ENCODE assay signal across 1 cellular context in the genomic region with DNA sequence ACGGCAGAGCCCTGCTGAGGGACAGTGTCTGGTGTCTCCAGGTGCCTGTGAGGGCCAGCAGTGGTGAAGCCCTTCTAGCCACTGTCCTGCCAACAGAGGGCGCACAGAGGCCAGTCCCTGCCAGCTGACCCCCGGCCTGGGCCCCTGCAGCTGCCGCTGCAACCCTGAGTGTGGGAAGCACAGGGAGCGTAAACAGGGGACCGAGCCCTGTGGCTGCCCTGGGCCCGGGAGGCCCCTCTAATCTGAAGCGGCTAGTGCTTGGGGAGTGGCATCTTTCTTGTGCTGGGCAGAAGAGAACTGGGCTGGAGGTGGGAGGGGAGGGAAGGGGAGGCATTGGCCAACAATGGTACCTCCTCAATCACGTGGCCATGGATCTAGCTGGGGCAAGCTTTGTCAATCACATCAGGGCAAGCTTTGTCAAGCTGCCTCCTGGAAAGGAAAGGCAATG.
TF ChIP-seq lines count a peak whose summit lies in the region.

No MANE protein-coding gene starts in this region.

TF ChIP-seq in HepG2, 621 proteins besides CTCF, POLR2A, EP300 and RAD21 (continued from another document and continues in another):
- TF ChIP-seq, protein P1, sequence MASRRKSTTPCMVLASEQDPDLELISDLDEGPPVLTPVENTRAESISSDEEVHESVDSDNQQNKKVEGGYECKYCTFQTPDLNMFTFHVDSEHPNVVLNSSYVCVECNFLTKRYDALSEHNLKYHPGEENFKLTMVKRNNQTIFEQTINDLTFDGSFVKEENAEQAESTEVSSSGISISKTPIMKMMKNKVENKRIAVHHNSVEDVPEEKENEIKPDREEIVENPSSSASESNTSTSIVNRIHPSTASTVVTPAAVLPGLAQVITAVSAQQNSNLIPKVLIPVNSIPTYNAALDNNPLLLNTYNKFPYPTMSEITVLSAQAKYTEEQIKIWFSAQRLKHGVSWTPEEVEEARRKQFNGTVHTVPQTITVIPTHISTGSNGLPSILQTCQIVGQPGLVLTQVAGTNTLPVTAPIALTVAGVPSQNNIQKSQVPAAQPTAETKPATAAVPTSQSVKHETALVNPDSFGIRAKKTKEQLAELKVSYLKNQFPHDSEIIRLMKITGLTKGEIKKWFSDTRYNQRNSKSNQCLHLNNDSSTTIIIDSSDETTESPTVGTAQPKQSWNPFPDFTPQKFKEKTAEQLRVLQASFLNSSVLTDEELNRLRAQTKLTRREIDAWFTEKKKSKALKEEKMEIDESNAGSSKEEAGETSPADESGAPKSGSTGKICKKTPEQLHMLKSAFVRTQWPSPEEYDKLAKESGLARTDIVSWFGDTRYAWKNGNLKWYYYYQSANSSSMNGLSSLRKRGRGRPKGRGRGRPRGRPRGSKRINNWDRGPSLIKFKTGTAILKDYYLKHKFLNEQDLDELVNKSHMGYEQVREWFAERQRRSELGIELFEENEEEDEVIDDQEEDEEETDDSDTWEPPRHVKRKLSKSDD (CRISPR knock-in tag; IDR thresholded peaks at IDR 0.05; ENCODE audit: low read depth): no peak
- TF ChIP-seq ZNF737 (CRISPR knock-in tag; IDR thresholded peaks at IDR 0.05; ENCODE audit: borderline replicate concordance): no peak
- no peak for TF ChIP-seq JUND (CRISPR knock-in tag; IDR thresholded peaks at IDR 0.05)
- no peak for TF ChIP-seq ZNF431 (CRISPR knock-in tag; IDR thresholded peaks at IDR 0.05; ENCODE audit: borderline replicate concordance, low read depth)
- no peak for TF ChIP-seq ZKSCAN5 (CRISPR knock-in tag; IDR thresholded peaks at IDR 0.05)
- TF ChIP-seq ZNF747 (CRISPR knock-in tag; IDR thresholded peaks at IDR 0.05; ENCODE audit: borderline replicate concordance): no peak
- TF ChIP-seq, protein P2, sequence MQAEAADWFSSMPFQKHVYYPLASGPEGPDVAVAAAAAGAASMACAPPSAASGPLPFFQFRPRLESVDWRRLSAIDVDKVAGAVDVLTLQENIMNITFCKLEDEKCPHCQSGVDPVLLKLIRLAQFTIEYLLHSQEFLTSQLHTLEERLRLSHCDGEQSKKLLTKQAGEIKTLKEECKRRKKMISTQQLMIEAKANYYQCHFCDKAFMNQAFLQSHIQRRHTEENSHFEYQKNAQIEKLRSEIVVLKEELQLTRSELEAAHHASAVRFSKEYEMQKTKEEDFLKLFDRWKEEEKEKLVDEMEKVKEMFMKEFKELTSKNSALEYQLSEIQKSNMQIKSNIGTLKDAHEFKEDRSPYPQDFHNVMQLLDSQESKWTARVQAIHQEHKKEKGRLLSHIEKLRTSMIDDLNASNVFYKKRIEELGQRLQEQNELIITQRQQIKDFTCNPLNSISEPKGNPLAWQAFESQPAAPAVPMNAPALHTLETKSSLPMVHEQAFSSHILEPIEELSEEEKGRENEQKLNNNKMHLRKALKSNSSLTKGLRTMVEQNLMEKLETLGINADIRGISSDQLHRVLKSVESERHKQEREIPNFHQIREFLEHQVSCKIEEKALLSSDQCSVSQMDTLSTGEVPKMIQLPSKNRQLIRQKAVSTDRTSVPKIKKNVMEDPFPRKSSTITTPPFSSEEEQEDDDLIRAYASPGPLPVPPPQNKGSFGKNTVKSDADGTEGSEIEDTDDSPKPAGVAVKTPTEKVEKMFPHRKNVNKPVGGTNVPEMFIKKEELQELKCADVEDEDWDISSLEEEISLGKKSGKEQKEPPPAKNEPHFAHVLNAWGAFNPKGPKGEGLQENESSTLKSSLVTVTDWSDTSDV (CRISPR knock-in tag; IDR thresholded peaks at IDR 0.05): no peak
- no peak for TF ChIP-seq SRSF9 (IDR thresholded peaks at IDR 0.05; ENCODE audit: borderline replicate concordance, insufficient read depth, low read depth, low read length, poor library complexity, severe bottlenecking)
- 0 out of 2 replicates have a peak, but pooled peaks have one; percentile 11 for TF ChIP-seq ZNF768 (CRISPR knock-in tag; IDR thresholded peaks at IDR 0.05)
- no peak for TF ChIP-seq GLI4 (CRISPR knock-in tag; IDR thresholded peaks at IDR 0.05; ENCODE audit: borderline replicate concordance)
- TF ChIP-seq ZNF589 (CRISPR knock-in tag; conservative IDR thresholded peaks at IDR 0.05): no peak
- TF ChIP-seq, protein P3, sequence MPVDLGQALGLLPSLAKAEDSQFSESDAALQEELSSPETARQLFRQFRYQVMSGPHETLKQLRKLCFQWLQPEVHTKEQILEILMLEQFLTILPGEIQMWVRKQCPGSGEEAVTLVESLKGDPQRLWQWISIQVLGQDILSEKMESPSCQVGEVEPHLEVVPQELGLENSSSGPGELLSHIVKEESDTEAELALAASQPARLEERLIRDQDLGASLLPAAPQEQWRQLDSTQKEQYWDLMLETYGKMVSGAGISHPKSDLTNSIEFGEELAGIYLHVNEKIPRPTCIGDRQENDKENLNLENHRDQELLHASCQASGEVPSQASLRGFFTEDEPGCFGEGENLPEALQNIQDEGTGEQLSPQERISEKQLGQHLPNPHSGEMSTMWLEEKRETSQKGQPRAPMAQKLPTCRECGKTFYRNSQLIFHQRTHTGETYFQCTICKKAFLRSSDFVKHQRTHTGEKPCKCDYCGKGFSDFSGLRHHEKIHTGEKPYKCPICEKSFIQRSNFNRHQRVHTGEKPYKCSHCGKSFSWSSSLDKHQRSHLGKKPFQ (CRISPR knock-in tag; IDR thresholded peaks at IDR 0.05; ENCODE audit: insufficient replicate concordance): no peak
- TF ChIP-seq, protein P4, sequence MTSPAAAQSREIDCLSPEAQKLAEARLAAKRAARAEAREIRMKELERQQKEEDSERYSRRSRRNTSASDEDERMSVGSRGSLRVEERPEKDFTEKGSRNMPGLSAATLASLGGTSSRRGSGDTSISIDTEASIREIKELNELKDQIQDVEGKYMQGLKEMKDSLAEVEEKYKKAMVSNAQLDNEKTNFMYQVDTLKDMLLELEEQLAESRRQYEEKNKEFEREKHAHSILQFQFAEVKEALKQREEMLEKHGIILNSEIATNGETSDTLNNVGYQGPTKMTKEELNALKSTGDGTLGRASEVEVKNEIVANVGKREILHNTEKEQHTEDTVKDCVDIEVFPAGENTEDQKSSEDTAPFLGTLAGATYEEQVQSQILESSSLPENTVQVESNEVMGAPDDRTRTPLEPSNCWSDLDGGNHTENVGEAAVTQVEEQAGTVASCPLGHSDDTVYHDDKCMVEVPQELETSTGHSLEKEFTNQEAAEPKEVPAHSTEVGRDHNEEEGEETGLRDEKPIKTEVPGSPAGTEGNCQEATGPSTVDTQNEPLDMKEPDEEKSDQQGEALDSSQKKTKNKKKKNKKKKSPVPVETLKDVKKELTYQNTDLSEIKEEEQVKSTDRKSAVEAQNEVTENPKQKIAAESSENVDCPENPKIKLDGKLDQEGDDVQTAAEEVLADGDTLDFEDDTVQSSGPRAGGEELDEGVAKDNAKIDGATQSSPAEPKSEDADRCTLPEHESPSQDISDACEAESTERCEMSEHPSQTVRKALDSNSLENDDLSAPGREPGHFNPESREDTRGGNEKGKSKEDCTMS (CRISPR knock-in tag; conservative IDR thresholded peaks at IDR 0.05): no peak
- TF ChIP-seq, protein P5, sequence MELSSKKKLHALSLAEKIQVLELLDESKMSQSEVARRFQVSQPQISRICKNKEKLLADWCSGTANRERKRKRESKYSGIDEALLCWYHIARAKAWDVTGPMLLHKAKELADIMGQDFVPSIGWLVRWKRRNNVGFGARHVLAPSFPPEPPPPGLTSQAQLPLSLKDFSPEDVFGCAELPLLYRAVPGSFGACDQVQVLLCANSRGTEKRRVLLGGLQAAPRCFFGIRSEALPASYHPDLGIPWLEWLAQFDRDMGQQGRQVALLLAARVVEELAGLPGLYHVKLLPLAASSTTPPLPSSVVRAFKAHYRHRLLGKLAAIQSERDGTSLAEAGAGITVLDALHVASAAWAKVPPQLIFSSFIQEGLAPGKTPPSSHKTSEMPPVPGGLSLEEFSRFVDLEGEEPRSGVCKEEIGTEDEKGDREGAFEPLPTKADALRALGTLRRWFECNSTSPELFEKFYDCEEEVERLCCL (CRISPR knock-in tag; IDR thresholded peaks at IDR 0.05; ENCODE audit: borderline replicate concordance): no peak
- no peak for TF ChIP-seq CENPX (CRISPR knock-in tag; IDR thresholded peaks at IDR 0.05)
- TF ChIP-seq SIN3A (IDR thresholded peaks at IDR 0.05; ENCODE audit: borderline replicate concordance, low read depth, low read length): no peak
- TF ChIP-seq SRY (CRISPR knock-in tag; IDR thresholded peaks at IDR 0.05): no peak; the same call in 1 of the 2 replicates
- no peak for TF ChIP-seq SIX1 (CRISPR knock-in tag; IDR thresholded peaks at IDR 0.05; ENCODE audit: borderline replicate concordance)
- TF ChIP-seq, protein P6, sequence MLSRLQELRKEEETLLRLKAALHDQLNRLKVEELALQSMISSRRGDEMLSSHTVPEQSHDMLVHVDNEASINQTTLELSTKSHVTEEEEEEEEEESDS (CRISPR knock-in tag; IDR thresholded peaks at IDR 0.05; ENCODE audit: borderline replicate concordance): no peak
- TF ChIP-seq ELF4 (CRISPR knock-in tag; IDR thresholded peaks at IDR 0.05; ENCODE audit: borderline replicate concordance): no peak
- no peak for TF ChIP-seq ISX (CRISPR knock-in tag; conservative IDR thresholded peaks at IDR 0.05)
- TF ChIP-seq AGO1 (IDR thresholded peaks at IDR 0.05; ENCODE audit: low read depth, low read length, poor library complexity, severe bottlenecking): no peak
- TF ChIP-seq, protein P7, sequence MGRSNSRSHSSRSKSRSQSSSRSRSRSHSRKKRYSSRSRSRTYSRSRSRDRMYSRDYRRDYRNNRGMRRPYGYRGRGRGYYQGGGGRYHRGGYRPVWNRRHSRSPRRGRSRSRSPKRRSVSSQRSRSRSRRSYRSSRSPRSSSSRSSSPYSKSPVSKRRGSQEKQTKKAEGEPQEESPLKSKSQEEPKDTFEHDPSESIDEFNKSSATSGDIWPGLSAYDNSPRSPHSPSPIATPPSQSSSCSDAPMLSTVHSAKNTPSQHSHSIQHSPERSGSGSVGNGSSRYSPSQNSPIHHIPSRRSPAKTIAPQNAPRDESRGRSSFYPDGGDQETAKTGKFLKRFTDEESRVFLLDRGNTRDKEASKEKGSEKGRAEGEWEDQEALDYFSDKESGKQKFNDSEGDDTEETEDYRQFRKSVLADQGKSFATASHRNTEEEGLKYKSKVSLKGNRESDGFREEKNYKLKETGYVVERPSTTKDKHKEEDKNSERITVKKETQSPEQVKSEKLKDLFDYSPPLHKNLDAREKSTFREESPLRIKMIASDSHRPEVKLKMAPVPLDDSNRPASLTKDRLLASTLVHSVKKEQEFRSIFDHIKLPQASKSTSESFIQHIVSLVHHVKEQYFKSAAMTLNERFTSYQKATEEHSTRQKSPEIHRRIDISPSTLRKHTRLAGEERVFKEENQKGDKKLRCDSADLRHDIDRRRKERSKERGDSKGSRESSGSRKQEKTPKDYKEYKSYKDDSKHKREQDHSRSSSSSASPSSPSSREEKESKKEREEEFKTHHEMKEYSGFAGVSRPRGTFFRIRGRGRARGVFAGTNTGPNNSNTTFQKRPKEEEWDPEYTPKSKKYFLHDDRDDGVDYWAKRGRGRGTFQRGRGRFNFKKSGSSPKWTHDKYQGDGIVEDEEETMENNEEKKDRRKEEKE (IDR thresholded peaks at IDR 0.05): no peak
- no peak for TF ChIP-seq ZSCAN25 (CRISPR knock-in tag; IDR thresholded peaks at IDR 0.05)
- TF ChIP-seq, protein P8, sequence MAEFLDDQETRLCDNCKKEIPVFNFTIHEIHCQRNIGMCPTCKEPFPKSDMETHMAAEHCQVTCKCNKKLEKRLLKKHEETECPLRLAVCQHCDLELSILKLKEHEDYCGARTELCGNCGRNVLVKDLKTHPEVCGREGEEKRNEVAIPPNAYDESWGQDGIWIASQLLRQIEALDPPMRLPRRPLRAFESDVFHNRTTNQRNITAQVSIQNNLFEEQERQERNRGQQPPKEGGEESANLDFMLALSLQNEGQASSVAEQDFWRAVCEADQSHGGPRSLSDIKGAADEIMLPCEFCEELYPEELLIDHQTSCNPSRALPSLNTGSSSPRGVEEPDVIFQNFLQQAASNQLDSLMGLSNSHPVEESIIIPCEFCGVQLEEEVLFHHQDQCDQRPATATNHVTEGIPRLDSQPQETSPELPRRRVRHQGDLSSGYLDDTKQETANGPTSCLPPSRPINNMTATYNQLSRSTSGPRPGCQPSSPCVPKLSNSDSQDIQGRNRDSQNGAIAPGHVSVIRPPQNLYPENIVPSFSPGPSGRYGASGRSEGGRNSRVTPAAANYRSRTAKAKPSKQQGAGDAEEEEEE (CRISPR knock-in tag; IDR thresholded peaks at IDR 0.05; ENCODE audit: borderline replicate concordance): no peak
- no peak for TF ChIP-seq JARID2 (CRISPR knock-in tag; IDR thresholded peaks at IDR 0.05; ENCODE audit: insufficient replicate concordance)
- TF ChIP-seq, protein P9, sequence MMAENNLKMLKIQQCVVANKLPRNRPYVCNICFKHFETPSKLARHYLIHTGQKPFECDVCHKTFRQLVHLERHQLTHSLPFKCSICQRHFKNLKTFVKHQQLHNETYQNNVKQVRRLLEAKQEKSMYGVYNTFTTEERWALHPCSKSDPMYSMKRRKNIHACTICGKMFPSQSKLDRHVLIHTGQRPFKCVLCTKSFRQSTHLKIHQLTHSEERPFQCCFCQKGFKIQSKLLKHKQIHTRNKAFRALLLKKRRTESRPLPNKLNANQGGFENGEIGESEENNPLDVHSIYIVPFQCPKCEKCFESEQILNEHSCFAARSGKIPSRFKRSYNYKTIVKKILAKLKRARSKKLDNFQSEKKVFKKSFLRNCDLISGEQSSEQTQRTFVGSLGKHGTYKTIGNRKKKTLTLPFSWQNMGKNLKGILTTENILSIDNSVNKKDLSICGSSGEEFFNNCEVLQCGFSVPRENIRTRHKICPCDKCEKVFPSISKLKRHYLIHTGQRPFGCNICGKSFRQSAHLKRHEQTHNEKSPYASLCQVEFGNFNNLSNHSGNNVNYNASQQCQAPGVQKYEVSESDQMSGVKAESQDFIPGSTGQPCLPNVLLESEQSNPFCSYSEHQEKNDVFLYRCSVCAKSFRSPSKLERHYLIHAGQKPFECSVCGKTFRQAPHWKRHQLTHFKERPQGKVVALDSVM (CRISPR knock-in tag; IDR thresholded peaks at IDR 0.05): no peak
- TF ChIP-seq GTF3A (CRISPR knock-in tag; conservative IDR thresholded peaks at IDR 0.05): no peak
- TF ChIP-seq, protein P10, sequence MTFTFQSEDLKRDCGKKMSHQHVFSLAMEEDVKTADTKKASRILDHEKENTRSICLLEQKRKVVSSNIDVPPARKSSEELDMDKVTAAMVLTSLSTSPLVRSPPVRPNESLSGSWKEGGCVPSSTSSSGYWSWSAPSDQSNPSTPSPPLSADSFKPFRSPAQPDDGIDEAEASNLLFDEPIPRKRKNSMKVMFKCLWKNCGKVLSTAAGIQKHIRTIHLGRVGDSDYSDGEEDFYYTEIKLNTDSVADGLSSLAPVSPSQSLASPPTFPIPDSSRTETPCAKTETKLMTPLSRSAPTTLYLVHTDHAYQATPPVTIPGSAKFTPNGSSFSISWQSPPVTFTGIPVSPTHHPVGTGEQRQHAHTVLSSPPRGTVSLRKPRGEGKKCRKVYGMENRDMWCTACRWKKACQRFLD (CRISPR knock-in tag; IDR thresholded peaks at IDR 0.05; ENCODE audit: borderline replicate concordance): no peak
- TF ChIP-seq ELF1 (CRISPR knock-in tag; IDR thresholded peaks at IDR 0.05): 0 out of 2 replicates have a peak, but pooled peaks have one; percentile 18
- TF ChIP-seq, protein P11, sequence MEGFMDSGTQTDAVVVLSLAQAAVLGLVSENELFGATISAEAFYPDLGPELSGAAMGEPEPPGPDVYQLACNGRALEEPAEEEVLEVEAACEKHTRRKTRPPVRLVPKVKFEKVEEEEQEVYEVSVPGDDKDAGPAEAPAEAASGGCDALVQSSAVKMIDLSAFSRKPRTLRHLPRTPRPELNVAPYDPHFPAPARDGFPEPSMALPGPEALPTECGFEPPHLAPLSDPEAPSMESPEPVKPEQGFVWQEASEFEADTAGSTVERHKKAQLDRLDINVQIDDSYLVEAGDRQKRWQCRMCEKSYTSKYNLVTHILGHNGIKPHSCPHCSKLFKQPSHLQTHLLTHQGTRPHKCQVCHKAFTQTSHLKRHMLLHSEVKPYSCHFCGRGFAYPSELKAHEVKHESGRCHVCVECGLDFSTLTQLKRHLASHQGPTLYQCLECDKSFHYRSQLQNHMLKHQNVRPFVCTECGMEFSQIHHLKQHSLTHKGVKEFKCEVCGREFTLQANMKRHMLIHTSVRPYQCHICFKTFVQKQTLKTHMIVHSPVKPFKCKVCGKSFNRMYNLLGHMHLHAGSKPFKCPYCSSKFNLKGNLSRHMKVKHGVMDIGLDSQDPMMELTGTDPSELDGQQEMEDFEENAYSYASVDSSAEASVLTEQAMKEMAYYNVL (CRISPR knock-in tag; IDR thresholded peaks at IDR 0.05; ENCODE audit: borderline replicate concordance): peak; percentile 43; the same call in 1 of the 2 replicates
- no peak for TF ChIP-seq NFE2 (CRISPR knock-in tag; IDR thresholded peaks at IDR 0.05)
